Comparison of ENCODE assay signal across 17 cellular contexts in the genomic region with DNA sequence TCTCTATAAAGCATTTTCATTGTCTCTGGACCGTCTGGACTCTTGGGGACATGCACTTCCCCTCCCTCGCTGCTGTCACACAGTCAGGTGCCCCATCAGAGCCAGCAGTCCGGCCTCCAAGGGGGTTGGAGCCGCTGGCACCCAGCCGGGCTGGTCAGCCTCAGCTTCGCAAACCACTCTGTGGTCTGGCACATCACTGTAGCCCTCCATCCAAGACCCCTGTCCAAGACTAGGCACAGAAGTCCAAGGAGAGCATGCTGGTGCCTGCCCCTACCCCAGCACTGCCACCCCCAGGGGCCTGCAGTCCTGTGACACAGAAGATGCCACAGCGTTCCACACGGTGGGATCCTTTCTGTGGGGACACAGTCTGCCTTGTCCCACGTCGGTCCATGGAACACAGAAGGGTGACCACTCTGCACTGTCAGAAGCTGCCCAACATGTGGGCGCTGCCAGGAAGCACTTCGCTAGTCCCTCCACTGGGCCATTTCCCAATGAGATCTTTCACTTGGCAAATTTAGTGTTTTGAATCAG.
A peak's percentile ranks its signal among the peaks of the same experiment; 100 is the strongest.
DNase-seq lines count a peak whose midpoint lies in the region; TF ChIP-seq lines count a peak whose summit lies in the region.
"Had no signal": no experiment of that assay in that cellular context is flagged by ENCODE, and none has a peak within 500 bp of the region (broad histone marks: within the 10 kb centered on the region; RNA-seq: fewer than 3 reads in every experiment).

No MANE protein-coding gene starts in this region.

- no peaks in the 10 kb centered on the region for H3K36me3 ChIP-seq in HEK293 (ENCODE audit: control insufficient read depth in 2 of 2, insufficient read depth in 1 of 2, low read length in 2 of 2)
- H3K36me3 ChIP-seq: colonic mucosa had no signal

- peaks cover 34% of the 10 kb centered on the region for H3K4me1 Mint-ChIP-seq in osteocyte (ENCODE audit: unreplicated experiment)
- H3K4me1 Mint-ChIP-seq: CD4-positive, alpha-beta memory T cell had no signal

- DNase-seq in AG04450 (ENCODE audit: low read depth, low spot score) (no peak), ecto neural progenitor cell (ENCODE audit: low spot score) (peak; percentile 45), osteocyte (ENCODE audit: extremely low spot score, unreplicated experiment) (no peak), UCSD-AML1 (lab: John Stamatoyannopoulos, UW; ENCODE audit: unreplicated experiment) (no peak), inferior parietal cortex (ENCODE audit: extremely low spot score) (no peak), glomerular visceral epithelial cell (ENCODE audit: extremely low spot score) (no peak), activated gamma-delta T cell treated with Interleukin-2 at 50 U/mL for 16 hours (no peak)
- DNase-seq: activated CD8-positive, alpha-beta T cell treated with anti-CD3 and anti-CD28 coated beads, Interleukin-2, amount 10 ng/mL, durations not matched to agents 7 days and 5 days; CD4-positive, alpha-beta memory T cell; colonic mucosa; DMS53; NCI-H1417; NCI-H2107; NCI-H510A treated with DMSO at 0.1 percent for 48 hours; T1000 had no signal

- H3K27me3 Mint-ChIP-seq in osteocyte (ENCODE audit: unreplicated experiment): no peaks in the 10 kb centered on the region

- H3K27ac ChIP-seq in AG04450 (ENCODE audit: low read depth, low read length) (peak overlapping the region; percentile 75), HEK293 (ENCODE audit: extremely low read depth, low read depth, low read length) (no peak overlapping the region)
- H3K27ac ChIP-seq: colonic mucosa had no signal

- no peak for TF ChIP-seq CTCF in AG04450 (IDR thresholded peaks at IDR 0.05; ENCODE audit: low read depth, low read length)
- no peak for TF ChIP-seq CTCF in HEK293 (tag by site-specific recombination; IDR thresholded peaks at IDR 0.05)
- no peak for TF ChIP-seq CTCF in osteocyte (IDR thresholded peaks at IDR 0.05)

- H3K9me3 ChIP-seq in AG04450 (ENCODE audit: control insufficient read depth, insufficient read depth, low read length): peaks cover 8% of the 10 kb centered on the region; the same call in 1 of the 2 replicates
- no peaks in the 10 kb centered on the region for H3K9me3 ChIP-seq in HEK293 (ENCODE audit: control insufficient read depth, insufficient read depth, low read depth, low read length)
- H3K9me3 ChIP-seq: colonic mucosa had no signal

- CTCF ChIA-PET in AG04450 (lab: Charles Lee) (no interaction called here), HEK293 (lab: Yijun Ruan, JAX) (no interaction called here)

- H3K9me3 Mint-ChIP-seq in osteocyte (ENCODE audit: unreplicated experiment): peaks cover 7% of the 10 kb centered on the region
- H3K9me3 Mint-ChIP-seq: CD4-positive, alpha-beta memory T cell had no signal

- no peaks in the 10 kb centered on the region for H3K36me3 Mint-ChIP-seq in osteocyte (ENCODE audit: unreplicated experiment)
- H3K36me3 Mint-ChIP-seq: activated naive CD8-positive, alpha-beta T cell; CD4-positive, alpha-beta memory T cell had no signal

- POLR2A ChIA-PET in AG04450 (lab: Yijun Ruan, JAX): interaction anchor here (1.2 kb wide), 2 partner anchors 54 to 67 kb away, joined by 5 to 7 read pairs; no protein-coding TSS in a partner anchor
- POLR2A ChIA-PET in HEK293 (lab: Yijun Ruan, JAX): no interaction called here

- H3K27me3 ChIP-seq in AG04450 (ENCODE audit: control insufficient read depth, insufficient read depth, low read length): peaks cover 2% of the 10 kb centered on the region
- H3K27me3 ChIP-seq: colonic mucosa had no signal

- no peaks in the 10 kb centered on the region for H3K4me1 ChIP-seq in HEK293 (ENCODE audit: control insufficient read depth, insufficient read depth, low read length)
- H3K4me1 ChIP-seq: colonic mucosa had no signal

- H3K4me3 ChIP-seq in AG04450 (ENCODE audit: low read depth, low read length) (no peak overlapping the region), HEK293 (ENCODE audit: low read depth, low read length) (no peak overlapping the region)
- H3K4me3 ChIP-seq: colonic mucosa had no signal

- H3K4me3 Mint-ChIP-seq in osteocyte (ENCODE audit: unreplicated experiment): no peak overlapping the region
- H3K4me3 Mint-ChIP-seq: activated CD8-positive, alpha-beta T cell treated with anti-CD3 and anti-CD28 coated beads, Interleukin-2, amount 10 ng/mL, durations not matched to agents 7 days and 5 days; activated naive CD8-positive, alpha-beta T cell; CD4-positive, alpha-beta memory T cell had no signal

- peak overlapping the region; percentile 91 for H3K27ac Mint-ChIP-seq in osteocyte (ENCODE audit: unreplicated experiment)
- H3K27ac Mint-ChIP-seq: activated CD8-positive, alpha-beta T cell treated with anti-CD3 and anti-CD28 coated beads, Interleukin-2, amount 10 ng/mL, durations not matched to agents 7 days and 5 days; activated naive CD8-positive, alpha-beta T cell; CD4-positive, alpha-beta memory T cell had no signal

TF ChIP-seq in HEK293, 187 proteins besides CTCF, POLR2A, EP300 and RAD21:
- TF ChIP-seq ZIC2 (tag by site-specific recombination; IDR thresholded peaks at IDR 0.05) (peak; percentile 35), ZSCAN18 (tag by site-specific recombination; IDR thresholded peaks at IDR 0.05) (no peak), ZNF23 (tag by site-specific recombination; IDR thresholded peaks at IDR 0.05; ENCODE audit: borderline replicate concordance) (no peak)
